19 cellular contexts compared by ENCODE assay signal in genomic region chr2:119178811-119179601, GRCh38. TPM values are rescaled to one million over a fixed set of nuclear protein-coding genes. Genes with fewer than 3 reads are reported as not detected.
A peak's percentile ranks its signal among the peaks of the same experiment; 100 is the strongest.
DNase-seq lines count a peak whose midpoint lies in the region; ATAC-seq and TF ChIP-seq lines count a peak whose summit lies in the region.
"Had no signal": no experiment of that assay in that cellular context is flagged by ENCODE, and none has a peak within 500 bp of the region (broad histone marks: within the 10 kb centered on the region; RNA-seq: fewer than 3 reads in every experiment).

No MANE protein-coding gene starts in this region.

- H3K27me3 Mint-ChIP-seq in Calu3 (ENCODE audit: unreplicated experiment), result no peaks in the 10 kb centered on the region
- H3K27me3 Mint-ChIP-seq in neural progenitor cell (ENCODE audit: insufficient read depth, low read depth), result no peaks in the 10 kb centered on the region

- peaks cover 18% of the 10 kb centered on the region for H3K4me1 ChIP-seq in mammary epithelial cell (ENCODE audit: insufficient read depth, low read length)
- no peaks in the 10 kb centered on the region for H3K4me1 ChIP-seq in neural progenitor cell
- H3K4me1 ChIP-seq: BLaER1 had no signal

- H3K27ac ChIP-seq in mammary epithelial cell (ENCODE audit: insufficient read depth, low read depth, low read length), result no peak overlapping the region
- no peak overlapping the region for H3K27ac ChIP-seq in neural progenitor cell
- H3K27ac ChIP-seq: BLaER1, HL-60 had no signal

- H3K27ac Mint-ChIP-seq in Calu3 (ENCODE audit: unreplicated experiment) (no peak overlapping the region), neural progenitor cell (peak overlapping the region; percentile 76)

- BruUV-seq in Calu3 (replicated peaks; lab: Mats Ljungman, UMichigan), result no TSS peak
- BruUV-seq in mammary epithelial cell (replicated peaks; lab: Mats Ljungman, UMichigan), result no TSS peak

- H3K4me1 Mint-ChIP-seq in Calu3 (ENCODE audit: low read depth, unreplicated experiment) (peaks cover 6% of the 10 kb centered on the region), neural progenitor cell (no peaks in the 10 kb centered on the region)

- H3K36me3 Mint-ChIP-seq in Calu3 (ENCODE audit: insufficient read depth, unreplicated experiment), result peaks cover 4% of the 10 kb centered on the region
- H3K36me3 Mint-ChIP-seq in neural progenitor cell, result no peaks in the 10 kb centered on the region

- dilution Hi-C loops in mammary epithelial cell (cut with HindIII; ENCODE audit: low sequenced_read_pairs), result no loop called here

- H3K79me2 ChIP-seq in mammary epithelial cell (ENCODE audit: insufficient read depth, low read length) (no peaks in the 10 kb centered on the region), neural progenitor cell (ENCODE audit: low read depth) (no peaks in the 10 kb centered on the region)

- H3K4me2 ChIP-seq in mammary epithelial cell (ENCODE audit: insufficient read depth, low read depth, low read length) (peak overlapping the region; percentile 13), neural progenitor cell (no peak overlapping the region)
- H3K4me2 ChIP-seq: BLaER1 had no signal

- H3K9me3 ChIP-seq in mammary epithelial cell (replicated peaks; ENCODE audit: insufficient read depth, low read length) (no peaks in the 10 kb centered on the region), neural progenitor cell (ENCODE audit: low read depth) (no peaks in the 10 kb centered on the region)
- H3K9me3 ChIP-seq: BLaER1 had no signal

- no peaks in the 10 kb centered on the region for H3K27me3 ChIP-seq in mammary epithelial cell (ENCODE audit: insufficient read depth, low read length)
- no peaks in the 10 kb centered on the region for H3K27me3 ChIP-seq in neural progenitor cell
- H3K27me3 ChIP-seq: BLaER1 had no signal

- no peak for ATAC-seq in GM19351 (IDR thresholded peaks at IDR 0.05; ENCODE audit: unreplicated experiment)
- ATAC-seq: HCT116 had no signal

- in situ Hi-C loops in mammary epithelial cell (cut with MboI; ENCODE audit: low sequenced_read_pairs in 2 of 2), result loop anchor here (10.0 kb wide), 1 partner anchor 294 kb away; no protein-coding TSS in a partner anchor

- CTCF ChIA-PET in Calu3 (lab: Charles Lee) (interaction anchor here (0.8 to 0.9 kb wide), 2 partner anchors 12 to 30 kb away, joined by 4 to 5 read pairs; no protein-coding TSS in a partner anchor), mammary epithelial cell (lab: Charles Lee; ENCODE audit: low non-redundant PET) (interaction anchor here (0.6 to 0.8 kb wide), 2 partner anchors 29 to 261 kb away, joined by 5 to 13 read pairs; no protein-coding TSS in a partner anchor)

- no peak for TF ChIP-seq EP300 in Ishikawa (IDR thresholded peaks at IDR 0.05; ENCODE audit: borderline replicate concordance)

- H3K36me3 ChIP-seq in mammary epithelial cell (ENCODE audit: insufficient read depth, low read length), result no peaks in the 10 kb centered on the region
- no peaks in the 10 kb centered on the region for H3K36me3 ChIP-seq in neural progenitor cell
- H3K36me3 ChIP-seq: BLaER1 had no signal

- H3F3A ChIP-seq in neural progenitor cell (ENCODE audit: low read depth), result no peaks in the 10 kb centered on the region

- H3K9ac ChIP-seq in mammary epithelial cell (ENCODE audit: insufficient read depth, low read length) (no peak overlapping the region), neural progenitor cell (no peak overlapping the region)
- H3K9ac ChIP-seq: BLaER1 had no signal

- peak overlapping the region; percentile 68 for H2AFZ ChIP-seq in mammary epithelial cell (ENCODE audit: low read depth, low read length)
- no peak overlapping the region for H2AFZ ChIP-seq in neural progenitor cell (replicated peaks)

- H3K9me3 Mint-ChIP-seq in Calu3 (ENCODE audit: low read depth, unreplicated experiment) (no peaks in the 10 kb centered on the region), neural progenitor cell (no peaks in the 10 kb centered on the region)

- TF ChIP-seq CTCF in Calu3 (IDR thresholded peaks at IDR 0.05; ENCODE audit: unreplicated experiment) (no peak), mammary epithelial cell (conservative IDR thresholded peaks at IDR 0.05 in 1 of 2, IDR thresholded peaks at IDR 0.05 in 1 of 2; ENCODE audit: extremely low read depth in 1 of 2, insufficient read depth in 1 of 2, low read depth in 1 of 2, low read length in 2 of 2) (no peak), neural progenitor cell (IDR thresholded peaks at IDR 0.05) (no peak)

- H3K4me3 ChIP-seq in mammary epithelial cell (replicated peaks in 1 of 3; ENCODE audit: insufficient read depth in 1 of 3, low read depth in 2 of 3, low read length in 3 of 3), result no peak overlapping the region
- H3K4me3 ChIP-seq in neural progenitor cell, result no peak overlapping the region
- H3K4me3 ChIP-seq: BLaER1 had no signal

- TF ChIP-seq RAD21 in Ishikawa (IDR thresholded peaks at IDR 0.05; ENCODE audit: low read depth), result no peak

- 7% methylated on average over 2 of the region's 8 CpGs for WGBS in mammary epithelial cell (ENCODE audit: low coverage, missing lambda C conversion rate)

- H4K20me1 ChIP-seq in mammary epithelial cell (ENCODE audit: insufficient read depth, low read length) (no peaks in the 10 kb centered on the region), neural progenitor cell (ENCODE audit: low read depth) (no peaks in the 10 kb centered on the region)
- H4K20me1 ChIP-seq: BLaER1 had no signal

- DNase-seq in Calu3 (peak; percentile 50), mammary epithelial cell (peak; percentile 38), neural progenitor cell (ENCODE audit: low spot score) (no peak), NCI-H69 (lab: John Stamatoyannopoulos, UW) (no peak), dermis blood vessel endothelial cell (no peak), OCI-M1 (lab: John Stamatoyannopoulos, UW) (no peak)
- DNase-seq: activated CD4-positive, CD25-positive, alpha-beta regulatory T cell treated with anti-CD3 and anti-CD28 coated beads, Interleukin-2, amount 50 U/mL, for 72 hours; activated T-cell treated with anti-CD3 and anti-CD28 coated beads, Interleukin-2, amount 50 U/mL, for 1 hour; stimulated activated CD4-positive, alpha-beta T cell treated with anti-CD3 and anti-CD28 coated beads, Interleukin-4, amount 100 ng/mL, for 1 hour; SW 1271 had no signal

- H3K4me3 Mint-ChIP-seq in Calu3 (ENCODE audit: low read depth, unreplicated experiment), result no peak overlapping the region
- no peak overlapping the region for H3K4me3 Mint-ChIP-seq in neural progenitor cell

- intact Hi-C loops in Calu3 (cut with micrococcal nuclease; ENCODE audit: unreplicated experiment) (loop anchor here (10.0 kb wide), 1 partner anchor 94 kb away; no protein-coding TSS in a partner anchor), mammary epithelial cell (cut with micrococcal nuclease) (loop anchor here (2.0 kb wide), 1 partner anchor 74 kb away; no protein-coding TSS in a partner anchor)

TF ChIP-seq in Ishikawa, 13 proteins besides CTCF, POLR2A, EP300 and RAD21:
- TF ChIP-seq TEAD4 (IDR thresholded peaks at IDR 0.05), result peak; percentile 28; the same call in 1 of the 2 replicates
- TF ChIP-seq USF1 (IDR thresholded peaks at IDR 0.05), result no peak
- no peak for TF ChIP-seq MAX (IDR thresholded peaks at IDR 0.05)
- TF ChIP-seq TAF1 (IDR thresholded peaks at IDR 0.05; ENCODE audit: low read depth), result no peak

RNA-seq across cellular contexts. Expression of gene C1QL2, which starts 20.5 kb away (rescaled TPM):
- not detected in 2 replicates for total RNA-seq in Calu3 (2022)
- total RNA-seq in mammary epithelial cell, result not detected
- polyA plus RNA-seq in mammary epithelial cell, result not detected
- polyA minus RNA-seq in mammary epithelial cell, result not detected
- total RNA-seq in neural progenitor cell (ENCODE audit: low replicate concordance), result not detected in 2 replicates
- total RNA-seq in dermis blood vessel endothelial cell, result not detected in 2 replicates
- total RNA-seq: dermis microvascular lymphatic vessel endothelial cell, mononuclear cell, pulmonary artery endothelial cell, urinary bladder had no signal

RNA-seq across cellular contexts. Expression of gene STEAP3, which starts 44.6 kb away (rescaled TPM):
- total RNA-seq in Calu3 (2022) (28.3 and 30.5 TPM in 2 replicates), mammary epithelial cell (10 to 100 TPM; 28.8 to 35.2 TPM), neural progenitor cell (ENCODE audit: low replicate concordance) (0.30 and 1.2 TPM in 2 replicates), dermis blood vessel endothelial cell (3.9 and 7.9 TPM in 2 replicates)
- polyA plus RNA-seq in mammary epithelial cell, result 42.2 TPM
- polyA minus RNA-seq in mammary epithelial cell, result 39.5 TPM

Comparison
In these comparisons a context has a peak if more than half of its experiments do, and no peak if none do; other contexts are left out.
1. DNase-seq: peak in Calu3 (single experiment) and mammary epithelial cell (single experiment); none in neural progenitor cell (single experiment), NCI-H69 (single experiment), dermis blood vessel endothelial cell (single experiment) and OCI-M1 (single experiment).